Comparison of ENCODE assay signal across 1 cellular context in genomic region chr2:85558160-85558559, GRCh38.
TF ChIP-seq lines count a peak whose summit lies in the region.

No MANE protein-coding gene starts in this region.

TF ChIP-seq in HepG2, 621 proteins besides CTCF, POLR2A, EP300 and RAD21 (continued from another document and continues in another):
- TF ChIP-seq, protein P1, sequence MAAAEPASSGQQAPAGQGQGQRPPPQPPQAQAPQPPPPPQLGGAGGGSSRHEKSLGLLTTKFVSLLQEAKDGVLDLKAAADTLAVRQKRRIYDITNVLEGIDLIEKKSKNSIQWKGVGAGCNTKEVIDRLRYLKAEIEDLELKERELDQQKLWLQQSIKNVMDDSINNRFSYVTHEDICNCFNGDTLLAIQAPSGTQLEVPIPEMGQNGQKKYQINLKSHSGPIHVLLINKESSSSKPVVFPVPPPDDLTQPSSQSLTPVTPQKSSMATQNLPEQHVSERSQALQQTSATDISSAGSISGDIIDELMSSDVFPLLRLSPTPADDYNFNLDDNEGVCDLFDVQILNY (CRISPR knock-in tag; conservative IDR thresholded peaks at IDR 0.05): no peak
- no peak for TF ChIP-seq ZNF713 (CRISPR knock-in tag; IDR thresholded peaks at IDR 0.05)
- peak; percentile 33; the same call in 1 of the 2 replicates for TF ChIP-seq RXRA (CRISPR knock-in tag; IDR thresholded peaks at IDR 0.05)
- TF ChIP-seq, protein P2, sequence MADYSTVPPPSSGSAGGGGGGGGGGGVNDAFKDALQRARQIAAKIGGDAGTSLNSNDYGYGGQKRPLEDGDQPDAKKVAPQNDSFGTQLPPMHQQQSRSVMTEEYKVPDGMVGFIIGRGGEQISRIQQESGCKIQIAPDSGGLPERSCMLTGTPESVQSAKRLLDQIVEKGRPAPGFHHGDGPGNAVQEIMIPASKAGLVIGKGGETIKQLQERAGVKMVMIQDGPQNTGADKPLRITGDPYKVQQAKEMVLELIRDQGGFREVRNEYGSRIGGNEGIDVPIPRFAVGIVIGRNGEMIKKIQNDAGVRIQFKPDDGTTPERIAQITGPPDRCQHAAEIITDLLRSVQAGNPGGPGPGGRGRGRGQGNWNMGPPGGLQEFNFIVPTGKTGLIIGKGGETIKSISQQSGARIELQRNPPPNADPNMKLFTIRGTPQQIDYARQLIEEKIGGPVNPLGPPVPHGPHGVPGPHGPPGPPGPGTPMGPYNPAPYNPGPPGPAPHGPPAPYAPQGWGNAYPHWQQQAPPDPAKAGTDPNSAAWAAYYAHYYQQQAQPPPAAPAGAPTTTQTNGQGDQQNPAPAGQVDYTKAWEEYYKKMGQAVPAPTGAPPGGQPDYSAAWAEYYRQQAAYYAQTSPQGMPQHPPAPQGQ (CRISPR knock-in tag; IDR thresholded peaks at IDR 0.05; ENCODE audit: borderline replicate concordance): no peak
- no peak for TF ChIP-seq ZNF260 (CRISPR knock-in tag; IDR thresholded peaks at IDR 0.05; ENCODE audit: borderline replicate concordance, low read depth)
- no peak for TF ChIP-seq SMYD3 (CRISPR knock-in tag; IDR thresholded peaks at IDR 0.05)
- peak; percentile 20 for TF ChIP-seq HNRNPK (IDR thresholded peaks at IDR 0.05; ENCODE audit: low read depth, low read length, poor library complexity, severe bottlenecking)
- peak; percentile 93; the same call in 1 of the 2 replicates for TF ChIP-seq ZSCAN5A (CRISPR knock-in tag; IDR thresholded peaks at IDR 0.05; ENCODE audit: borderline replicate concordance)
- peak; percentile 68; the same call in 1 of the 2 replicates for TF ChIP-seq NR2F6 (IDR thresholded peaks at IDR 0.05)
- TF ChIP-seq NR2F6 (CRISPR knock-in tag; IDR thresholded peaks at IDR 0.05): peak; percentile 47; the same call in 1 of the 2 replicates
- TF ChIP-seq GATA4 (IDR thresholded peaks at IDR 0.05; ENCODE audit: borderline replicate concordance, low read depth): no peak
- TF ChIP-seq ZNF33A (CRISPR knock-in tag; IDR thresholded peaks at IDR 0.05; ENCODE audit: borderline replicate concordance): no peak
- 0 out of 2 replicates have a peak, but pooled peaks have one; percentile 33 for TF ChIP-seq ZKSCAN8 (CRISPR knock-in tag; IDR thresholded peaks at IDR 0.05; ENCODE audit: borderline replicate concordance)
- peak; percentile 77 for TF ChIP-seq PAXIP1 (CRISPR knock-in tag; conservative IDR thresholded peaks at IDR 0.05)
- TF ChIP-seq NFYB (CRISPR knock-in tag; IDR thresholded peaks at IDR 0.05): no peak
- TF ChIP-seq POLR2AphosphoS5 (IDR thresholded peaks at IDR 0.05; ENCODE audit: low read depth, low read length): peak; percentile 28; the same call in 1 of the 2 replicates
- TF ChIP-seq FOSL2 (CRISPR knock-in tag; IDR thresholded peaks at IDR 0.05): peak; percentile 90
- TF ChIP-seq, protein P3, sequence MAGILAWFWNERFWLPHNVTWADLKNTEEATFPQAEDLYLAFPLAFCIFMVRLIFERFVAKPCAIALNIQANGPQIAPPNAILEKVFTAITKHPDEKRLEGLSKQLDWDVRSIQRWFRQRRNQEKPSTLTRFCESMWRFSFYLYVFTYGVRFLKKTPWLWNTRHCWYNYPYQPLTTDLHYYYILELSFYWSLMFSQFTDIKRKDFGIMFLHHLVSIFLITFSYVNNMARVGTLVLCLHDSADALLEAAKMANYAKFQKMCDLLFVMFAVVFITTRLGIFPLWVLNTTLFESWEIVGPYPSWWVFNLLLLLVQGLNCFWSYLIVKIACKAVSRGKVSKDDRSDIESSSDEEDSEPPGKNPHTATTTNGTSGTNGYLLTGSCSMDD (CRISPR knock-in tag; IDR thresholded peaks at IDR 0.05): no peak
- 0 out of 2 replicates have a peak, but pooled peaks have one; percentile 46 for TF ChIP-seq ZHX1 (CRISPR knock-in tag; IDR thresholded peaks at IDR 0.05; ENCODE audit: low read depth)
- no peak for TF ChIP-seq ZBTB21 (CRISPR knock-in tag; IDR thresholded peaks at IDR 0.05)
- TF ChIP-seq GATAD2A (CRISPR knock-in tag; IDR thresholded peaks at IDR 0.05): peak; percentile 77
- no peak for TF ChIP-seq MTF1 (CRISPR knock-in tag; IDR thresholded peaks at IDR 0.05)
- TF ChIP-seq ZFP36 (IDR thresholded peaks at IDR 0.05; ENCODE audit: borderline replicate concordance, low read depth, low read length, partially characterized antibody): no peak
- TF ChIP-seq KLF12 (CRISPR knock-in tag; IDR thresholded peaks at IDR 0.05; ENCODE audit: borderline replicate concordance): no peak
- 0 out of 2 replicates have a peak, but pooled peaks have one; percentile 61 for TF ChIP-seq ZFP82 (CRISPR knock-in tag; IDR thresholded peaks at IDR 0.05; ENCODE audit: borderline replicate concordance)
- TF ChIP-seq BRD4 (CRISPR knock-in tag; IDR thresholded peaks at IDR 0.05): no peak
- TF ChIP-seq ZNF563 (CRISPR knock-in tag; IDR thresholded peaks at IDR 0.05): no peak
- TF ChIP-seq PITX1 (CRISPR knock-in tag; IDR thresholded peaks at IDR 0.05): no peak; the same call in 1 of the 2 replicates
- TF ChIP-seq CHCHD3 (CRISPR knock-in tag; IDR thresholded peaks at IDR 0.05): no peak
- TF ChIP-seq KLF9 (CRISPR knock-in tag; IDR thresholded peaks at IDR 0.05; ENCODE audit: low read depth): no peak
- TF ChIP-seq, protein P4, sequence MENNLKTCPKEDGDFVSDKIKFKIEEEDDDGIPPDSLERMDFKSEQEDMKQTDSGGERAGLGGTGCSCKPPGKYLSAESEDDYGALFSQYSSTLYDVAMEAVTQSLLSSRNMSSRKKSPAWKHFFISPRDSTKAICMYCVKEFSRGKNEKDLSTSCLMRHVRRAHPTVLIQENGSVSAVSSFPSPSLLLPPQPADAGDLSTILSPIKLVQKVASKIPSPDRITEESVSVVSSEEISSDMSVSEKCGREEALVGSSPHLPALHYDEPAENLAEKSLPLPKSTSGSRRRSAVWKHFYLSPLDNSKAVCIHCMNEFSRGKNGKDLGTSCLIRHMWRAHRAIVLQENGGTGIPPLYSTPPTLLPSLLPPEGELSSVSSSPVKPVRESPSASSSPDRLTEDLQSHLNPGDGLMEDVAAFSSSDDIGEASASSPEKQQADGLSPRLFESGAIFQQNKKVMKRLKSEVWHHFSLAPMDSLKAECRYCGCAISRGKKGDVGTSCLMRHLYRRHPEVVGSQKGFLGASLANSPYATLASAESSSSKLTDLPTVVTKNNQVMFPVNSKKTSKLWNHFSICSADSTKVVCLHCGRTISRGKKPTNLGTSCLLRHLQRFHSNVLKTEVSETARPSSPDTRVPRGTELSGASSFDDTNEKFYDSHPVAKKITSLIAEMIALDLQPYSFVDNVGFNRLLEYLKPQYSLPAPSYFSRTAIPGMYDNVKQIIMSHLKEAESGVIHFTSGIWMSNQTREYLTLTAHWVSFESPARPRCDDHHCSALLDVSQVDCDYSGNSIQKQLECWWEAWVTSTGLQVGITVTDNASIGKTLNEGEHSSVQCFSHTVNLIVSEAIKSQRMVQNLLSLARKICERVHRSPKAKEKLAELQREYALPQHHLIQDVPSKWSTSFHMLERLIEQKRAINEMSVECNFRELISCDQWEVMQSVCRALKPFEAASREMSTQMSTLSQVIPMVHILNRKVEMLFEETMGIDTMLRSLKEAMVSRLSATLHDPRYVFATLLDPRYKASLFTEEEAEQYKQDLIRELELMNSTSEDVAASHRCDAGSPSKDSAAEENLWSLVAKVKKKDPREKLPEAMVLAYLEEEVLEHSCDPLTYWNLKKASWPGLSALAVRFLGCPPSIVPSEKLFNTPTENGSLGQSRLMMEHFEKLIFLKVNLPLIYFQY (CRISPR knock-in tag; IDR thresholded peaks at IDR 0.05; ENCODE audit: borderline replicate concordance): peak; percentile 87; the same call in 1 of the 2 replicates
- TF ChIP-seq ERF (CRISPR knock-in tag; IDR thresholded peaks at IDR 0.05): no peak
- no peak for TF ChIP-seq DZIP1 (CRISPR knock-in tag; IDR thresholded peaks at IDR 0.05)
- TF ChIP-seq MLLT10 (CRISPR knock-in tag; IDR thresholded peaks at IDR 0.05): no peak
- 0 out of 2 replicates have a peak, but pooled peaks have one; percentile 44 for TF ChIP-seq ARNT2 (CRISPR knock-in tag; IDR thresholded peaks at IDR 0.05; ENCODE audit: low read depth)
- peak; percentile 56; the same call in 1 of the 2 replicates for TF ChIP-seq ATF3 (CRISPR knock-in tag; IDR thresholded peaks at IDR 0.05)
- TF ChIP-seq ZFX (CRISPR knock-in tag; IDR thresholded peaks at IDR 0.05; ENCODE audit: low read depth): peak; percentile 24; the same call in 1 of the 2 replicates
- no peak for TF ChIP-seq CENPX (CRISPR knock-in tag; IDR thresholded peaks at IDR 0.05)
- TF ChIP-seq, protein P5, sequence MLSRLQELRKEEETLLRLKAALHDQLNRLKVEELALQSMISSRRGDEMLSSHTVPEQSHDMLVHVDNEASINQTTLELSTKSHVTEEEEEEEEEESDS (CRISPR knock-in tag; IDR thresholded peaks at IDR 0.05; ENCODE audit: borderline replicate concordance): no peak
